Comparison of ENCODE assay signal across 27 cellular contexts in genomic region chr1:63555480-63555879, GRCh38.
"Had no signal": no experiment of that assay in that cellular context is flagged by ENCODE, and none has a peak within 500 bp of the region (broad histone marks: within the 10 kb centered on the region; RNA-seq: fewer than 3 reads in every experiment).

No MANE protein-coding gene starts in this region.

- H3K4me3 ChIP-seq: esophagus squamous epithelium, gastrocnemius medialis, heart right ventricle, hepatocyte, lower lobe of right lung had no signal

- H3K27me3 ChIP-seq: esophagus squamous epithelium, gastrocnemius medialis, heart right ventricle, hepatocyte had no signal

- H3K4me1 ChIP-seq: esophagus squamous epithelium, gastrocnemius medialis, heart right ventricle, lower lobe of right lung had no signal

- H2AFZ ChIP-seq: hepatocyte had no signal

- ATAC-seq: effector memory CD8-positive, alpha-beta T cell; esophagus mucosa; gastrocnemius medialis; heart right ventricle; left colon; left lobe of liver; left ventricle myocardium superior; lower lobe of right lung; naive thymus-derived CD4-positive, alpha-beta T cell had no signal

- H3K27ac ChIP-seq: epithelial cell of prostate, esophagus squamous epithelium, gastrocnemius medialis, heart right ventricle, hepatocyte, lower lobe of right lung had no signal

- H3K4me2 ChIP-seq: hepatocyte had no signal

- DNase-seq: cortex of kidney; effector CD8-positive, alpha-beta T cell; effector memory CD8-positive, alpha-beta T cell; endodermal cell; erythroblast; esophagus squamous epithelium; foreskin fibroblast; foreskin melanocyte; gastrocnemius medialis; glutamatergic neuron; head of caudate nucleus; heart right ventricle; hypothalamus; immature natural killer cell; islet precursor cell; kidney; kidney glomerular epithelial cell; left colon; left ventricle myocardium superior; lower lobe of right lung; mesenchymal stem cell; midbrain; naive thymus-derived CD4-positive, alpha-beta T cell had no signal

- H3K9me3 ChIP-seq: esophagus squamous epithelium, gastrocnemius medialis, heart right ventricle, lower lobe of right lung had no signal

- H3K79me2 ChIP-seq: hepatocyte had no signal
